In genomic region chr3:42680256-42680655, GRCh38 we compare ENCODE assay signal across 28 cellular contexts. TPM values are rescaled to one million over a fixed set of nuclear protein-coding genes. Genes with fewer than 3 reads are reported as not detected.
DNase-seq lines count a peak whose midpoint lies in the region; ATAC-seq and TF ChIP-seq lines count a peak whose summit lies in the region.
"Had no signal": no experiment of that assay in that cellular context is flagged by ENCODE, and none has a peak within 500 bp of the region (broad histone marks: within the 10 kb centered on the region; RNA-seq: fewer than 3 reads in every experiment).

No MANE protein-coding gene starts in this region.

- H3K27me3 Mint-ChIP-seq in activated naive CD8-positive, alpha-beta T cell treated with anti-CD3 and anti-CD28 coated beads, Interleukin-2, amount 50 U/mL, for 24 hours, result peaks cover 18% of the 10 kb centered on the region
- peaks cover 15% of the 10 kb centered on the region for H3K27me3 Mint-ChIP-seq in activated naive CD8-positive, alpha-beta T cell treated with anti-CD3 and anti-CD28 coated beads for 36 hours

- no peaks in the 10 kb centered on the region for H3K4me1 Mint-ChIP-seq in activated naive CD8-positive, alpha-beta T cell treated with anti-CD3 and anti-CD28 coated beads, Interleukin-2, amount 50 U/mL, for 24 hours
- peaks cover 3% of the 10 kb centered on the region for H3K4me1 Mint-ChIP-seq in activated naive CD8-positive, alpha-beta T cell treated with anti-CD3 and anti-CD28 coated beads for 36 hours
- H3K4me1 Mint-ChIP-seq: activated CD4-positive, alpha-beta T cell treated with anti-CD3 and anti-CD28 coated beads, Interleukin-2, amount 10 ng/mL, durations not matched to agents 7 days and 5 days; neural crest cell; stimulated activated naive B cell treated with anti-CD40 and anti-IgM and Interleukin-4, amounts not matched to agents 10 μg/mL and 1 μg/mL and 100 μg/mL, for 72 hours had no signal

- no peak overlapping the region for H3K27ac Mint-ChIP-seq in activated naive CD8-positive, alpha-beta T cell treated with anti-CD3 and anti-CD28 coated beads, Interleukin-2, amount 50 U/mL, for 24 hours
- H3K27ac Mint-ChIP-seq in activated naive CD8-positive, alpha-beta T cell treated with anti-CD3 and anti-CD28 coated beads for 36 hours, result no peak overlapping the region
- H3K27ac Mint-ChIP-seq: activated CD4-positive, alpha-beta T cell treated with anti-CD3 and anti-CD28 coated beads, Interleukin-2, amount 10 ng/mL, durations not matched to agents 7 days and 5 days; stimulated activated naive B cell treated with anti-CD40 and anti-IgM and Interleukin-4, amounts not matched to agents 10 μg/mL and 1 μg/mL and 100 μg/mL, for 72 hours had no signal

- H3K9me3 Mint-ChIP-seq in activated naive CD8-positive, alpha-beta T cell treated with anti-CD3 and anti-CD28 coated beads, Interleukin-2, amount 50 U/mL, for 24 hours, result peaks cover 26% of the 10 kb centered on the region
- H3K9me3 Mint-ChIP-seq in activated naive CD8-positive, alpha-beta T cell treated with anti-CD3 and anti-CD28 coated beads for 36 hours, result peaks cover 20% of the 10 kb centered on the region

- ATAC-seq in activated naive CD8-positive, alpha-beta T cell treated with anti-CD3 and anti-CD28 coated beads, Interleukin-2, amount 50 U/mL, for 24 hours, result peak; percentile 55
- no peak for ATAC-seq in upper lobe of right lung
- no peak for ATAC-seq in HG02678 (IDR thresholded peaks at IDR 0.05; ENCODE audit: unreplicated experiment)
- ATAC-seq: heart right ventricle; stimulated activated naive B cell treated with anti-CD40 and anti-IgM and Interleukin-4, amounts not matched to agents 10 μg/mL and 1 μg/mL and 100 μg/mL, for 72 hours had no signal

- peaks cover 5% of the 10 kb centered on the region for H3K36me3 Mint-ChIP-seq in activated naive CD8-positive, alpha-beta T cell treated with anti-CD3 and anti-CD28 coated beads, Interleukin-2, amount 50 U/mL, for 24 hours (ENCODE audit: low read depth)
- H3K36me3 Mint-ChIP-seq in activated naive CD8-positive, alpha-beta T cell treated with anti-CD3 and anti-CD28 coated beads for 36 hours, result no peaks in the 10 kb centered on the region

- intact Hi-C loops in upper lobe of right lung (cut with DNase I), result no loop called here

- H3K36me3 ChIP-seq in upper lobe of right lung, result no peaks in the 10 kb centered on the region
- H3K36me3 ChIP-seq: BE2C, heart right ventricle, WERI-Rb-1 had no signal

- DNase-seq in activated naive CD8-positive, alpha-beta T cell treated with anti-CD3 and anti-CD28 coated beads, Interleukin-2, amount 50 U/mL, for 24 hours, result no peak
- no peak for DNase-seq in activated naive CD8-positive, alpha-beta T cell treated with anti-CD3 and anti-CD28 coated beads for 36 hours
- DNase-seq in RPMI7951 (ENCODE audit: low read depth), result peak; percentile 41
- peak; percentile 57 for DNase-seq in fibroblast of the aortic adventitia (ENCODE audit: low read depth)
- peak; percentile 11 for DNase-seq in upper lobe of right lung
- no peak for DNase-seq in A172 (ENCODE audit: low spot score)
- no peak for DNase-seq in GM10248 (ENCODE audit: extremely low spot score)
- DNase-seq: activated CD4-positive, alpha-beta T cell treated with anti-CD3 and anti-CD28 coated beads, Interleukin-2, amount 10 ng/mL, durations not matched to agents 7 days and 5 days; activated CD8-positive, alpha-beta memory T cell treated with anti-CD3 and anti-CD28 coated beads, Interleukin-2, amount 50 U/mL, for 4 hours; activated effector memory CD4-positive, alpha-beta T cell treated with Interleukin-2 at 50 U/mL for 16 hours; BE2C; cortex of kidney; heart right ventricle; Karpas-422; NCI-H1048; NCI-H1930; SK-N-SH; small intestine; stimulated activated CD4-positive, alpha-beta T cell treated with anti-CD3 and anti-CD28 coated beads, Interleukin-2, amount 100 ng/mL, for 24 hours; stimulated activated naive B cell treated with anti-CD40 and anti-IgM and Interleukin-4, amounts not matched to agents 10 μg/mL and 1 μg/mL and 100 μg/mL, for 72 hours; WERI-Rb-1 had no signal

- no peak overlapping the region for H3K4me3 ChIP-seq in fibroblast of the aortic adventitia (ENCODE audit: low read depth, low read length)
- no peak overlapping the region for H3K4me3 ChIP-seq in upper lobe of right lung
- H3K4me3 ChIP-seq: heart right ventricle had no signal

- CTCF ChIA-PET in GM10248 (lab: Yijun Ruan, JAX), result no interaction called here

- H3K27me3 ChIP-seq in upper lobe of right lung, result peaks cover 3% of the 10 kb centered on the region
- H3K27me3 ChIP-seq: BE2C had no signal

- no peaks in the 10 kb centered on the region for H3K9me3 ChIP-seq in upper lobe of right lung
- H3K9me3 ChIP-seq: BE2C, SK-N-SH had no signal

- no peak for TF ChIP-seq CTCF in fibroblast of the aortic adventitia (IDR thresholded peaks at IDR 0.05; ENCODE audit: insufficient read depth, low read length)
- no peak for TF ChIP-seq CTCF in upper lobe of right lung (IDR thresholded peaks at IDR 0.05)
- no peak for TF ChIP-seq CTCF in GM10248 (IDR thresholded peaks at IDR 0.05; ENCODE audit: control extremely low read depth, extremely low read depth, low read depth, missing control alignments)

- H3K4me3 Mint-ChIP-seq in activated naive CD8-positive, alpha-beta T cell treated with anti-CD3 and anti-CD28 coated beads, Interleukin-2, amount 50 U/mL, for 24 hours, result no peak overlapping the region
- no peak overlapping the region for H3K4me3 Mint-ChIP-seq in activated naive CD8-positive, alpha-beta T cell treated with anti-CD3 and anti-CD28 coated beads for 36 hours
- H3K4me3 Mint-ChIP-seq: activated CD4-positive, alpha-beta T cell treated with anti-CD3 and anti-CD28 coated beads, Interleukin-2, amount 10 ng/mL, durations not matched to agents 7 days and 5 days; neural crest cell; stimulated activated naive B cell treated with anti-CD40 and anti-IgM and Interleukin-4, amounts not matched to agents 10 μg/mL and 1 μg/mL and 100 μg/mL, for 72 hours had no signal

- H3K4me1 ChIP-seq in upper lobe of right lung, result no peaks in the 10 kb centered on the region
- H3K4me1 ChIP-seq: BE2C had no signal

- no peak overlapping the region for H3K27ac ChIP-seq in upper lobe of right lung
- H3K27ac ChIP-seq: heart right ventricle, RWPE1, WERI-Rb-1 had no signal

- POLR2A ChIA-PET in GM10248 (lab: Yijun Ruan, JAX), result no interaction called here

RNA-seq across cellular contexts. Expression of gene KLHL40, which starts 5.1 kb away (rescaled TPM):
- not detected for total RNA-seq in activated naive CD8-positive, alpha-beta T cell treated with anti-CD3 and anti-CD28 coated beads for 36 hours
- total RNA-seq in RPMI7951 (2014; rRNA removed; shearing (Covaris generic)), result not detected in 2 replicates
- total RNA-seq in fibroblast of the aortic adventitia (ENCODE audit: low replicate concordance) (not detected in 2 replicates), upper lobe of right lung (not detected)
- not detected in 2 replicates for total RNA-seq in A172 (2014; rRNA removed; shearing (Covaris generic))
- total RNA-seq: activated CD4-positive, alpha-beta T cell treated with anti-CD3 and anti-CD28 coated beads, Interleukin-2, amount 10 ng/mL, durations not matched to agents 7 days and 5 days; H4; mononuclear cell; neural crest cell; posterior vena cava; T-helper 2 cell treated with Interferon-gamma antibody and Interleukin-4, amounts not matched to agents 100 ng/mL and 5 ng/mL, for 36 hours had no signal

RNA-seq across cellular contexts. Expression of gene HHATL, which starts 22.3 kb away (rescaled TPM):
- not detected for total RNA-seq in activated naive CD8-positive, alpha-beta T cell treated with anti-CD3 and anti-CD28 coated beads for 36 hours
- not detected in 2 replicates for total RNA-seq in RPMI7951 (2014; rRNA removed; shearing (Covaris generic))
- not detected in 2 replicates for total RNA-seq in fibroblast of the aortic adventitia (ENCODE audit: low replicate concordance)
- not detected for total RNA-seq in upper lobe of right lung
- total RNA-seq in A172 (2014; rRNA removed; shearing (Covaris generic)), result not detected in 2 replicates
- total RNA-seq: activated CD4-positive, alpha-beta T cell treated with anti-CD3 and anti-CD28 coated beads, Interleukin-2, amount 10 ng/mL, durations not matched to agents 7 days and 5 days; H4; mononuclear cell; neural crest cell; T-helper 2 cell treated with Interferon-gamma antibody and Interleukin-4, amounts not matched to agents 100 ng/mL and 5 ng/mL, for 36 hours had no signal

RNA-seq across cellular contexts. Expression of gene ZBTB47, which starts 26.8 kb away (rescaled TPM):
- total RNA-seq in activated naive CD8-positive, alpha-beta T cell treated with anti-CD3 and anti-CD28 coated beads for 36 hours, result under 1 TPM; 0.68 to 0.87 TPM
- 8.8 and 13.5 TPM in 2 replicates for total RNA-seq in RPMI7951 (2014; rRNA removed; shearing (Covaris generic))
- total RNA-seq in fibroblast of the aortic adventitia (ENCODE audit: low replicate concordance), result 22.3 and 41.8 TPM in 2 replicates
- 28.1 TPM for total RNA-seq in upper lobe of right lung
- total RNA-seq in A172 (2014; rRNA removed; shearing (Covaris generic)), result 16.7 and 17.9 TPM in 2 replicates

Comparison
In these comparisons a context has a peak if more than half of its experiments do, and no peak if none do; other contexts are left out.
1. DNase-seq: peak in RPMI7951 (single experiment), fibroblast of the aortic adventitia (single experiment) and upper lobe of right lung (single experiment); none in activated naive CD8-positive, alpha-beta T cell treated with anti-CD3 and anti-CD28 coated beads, Interleukin-2, amount 50 U/mL, for 24 hours (single experiment), activated naive CD8-positive, alpha-beta T cell treated with anti-CD3 and anti-CD28 coated beads for 36 hours (single experiment), A172 (single experiment) and GM10248 (single experiment).